In the genomic region with DNA sequence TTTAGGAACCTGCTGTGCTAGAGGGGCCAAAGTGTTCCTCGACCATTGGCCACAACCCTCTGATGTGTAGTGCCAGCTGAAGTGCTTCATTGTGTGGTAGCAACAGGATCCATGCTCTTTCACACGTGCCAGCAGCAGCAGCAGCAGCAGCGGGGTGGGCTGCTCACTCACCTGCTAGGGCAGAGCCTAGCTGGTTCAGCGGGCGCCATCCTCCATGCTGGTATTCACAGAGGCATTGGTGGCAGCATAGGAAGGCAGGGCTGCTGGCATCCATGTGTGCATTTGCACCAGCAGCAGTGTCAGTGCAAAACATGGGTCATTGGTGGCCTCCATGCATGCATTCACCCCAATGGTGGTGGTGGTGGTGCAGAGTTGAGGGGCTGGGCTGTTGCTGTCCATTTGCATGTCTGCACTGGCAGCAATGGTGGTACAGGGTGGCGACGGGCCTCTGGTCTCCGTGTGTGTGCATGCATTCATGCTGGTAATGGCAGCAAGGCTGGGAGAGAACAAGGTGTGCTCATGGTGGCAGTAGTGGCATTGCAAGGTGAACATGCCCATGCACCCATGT, we compare ENCODE assay signal across 19 cellular contexts. TPM values are rescaled to one million over a fixed set of nuclear protein-coding genes. Genes with fewer than 3 reads are reported as not detected.
DNase-seq lines count a peak whose midpoint lies in the region; ATAC-seq, FAIRE-seq and TF ChIP-seq lines count a peak whose summit lies in the region.
"Had no signal": no experiment of that assay in that cellular context is flagged by ENCODE, and none has a peak within 500 bp of the region (broad histone marks: within the 10 kb centered on the region; RNA-seq: fewer than 3 reads in every experiment).

No MANE protein-coding gene starts in this region.

- H3K4me2 ChIP-seq in IMR-90 (ENCODE audit: low read depth, low read length) (no peak overlapping the region), neuronal stem cell (ENCODE audit: insufficient read depth, low read length, poor library complexity, severe bottlenecking) (no peak overlapping the region)
- H3K4me2 ChIP-seq: A549 had no signal

- peaks cover 4% of the 10 kb centered on the region; the same call in 1 of the 2 replicates for H3K9me1 ChIP-seq in IMR-90 (ENCODE audit: insufficient read depth, low read length)

- no peak overlapping the region for H2BK5ac ChIP-seq in IMR-90 (ENCODE audit: low read depth, low read length, poor library complexity, severe bottlenecking)
- H2BK5ac ChIP-seq in neuronal stem cell (ENCODE audit: low read length) = no peak overlapping the region

- no peak overlapping the region for H4K91ac ChIP-seq in IMR-90 (ENCODE audit: insufficient read depth, low read depth, low read length)
- H4K91ac ChIP-seq in neuronal stem cell (ENCODE audit: low read depth, low read length, poor library complexity) = no peak overlapping the region

- no peak for TF ChIP-seq RAD21 in IMR-90 (IDR thresholded peaks at IDR 0.05; ENCODE audit: low read length)

- H2AK5ac ChIP-seq in IMR-90 (ENCODE audit: low read depth, low read length) = no peak overlapping the region
- H2AK5ac ChIP-seq in neuronal stem cell (ENCODE audit: low read depth, low read length) = no peak overlapping the region

- no peaks in the 10 kb centered on the region for H4K20me1 ChIP-seq in IMR-90 (ENCODE audit: insufficient read depth, low read length)

- H3K56ac ChIP-seq in IMR-90 (ENCODE audit: extremely low read depth, insufficient read depth, low read length) = no peak overlapping the region

- peak overlapping the region; percentile 24 for H2AFZ ChIP-seq in IMR-90 (replicated peaks; ENCODE audit: low read length, poor library complexity)
- H2AFZ ChIP-seq in neuronal stem cell (ENCODE audit: low read length) = no peak overlapping the region
- H2AFZ ChIP-seq: GM23248 had no signal

- no peaks in the 10 kb centered on the region for H3K79me1 ChIP-seq in IMR-90 (ENCODE audit: low read depth in 1 of 2, low read length in 2 of 2)
- H3K79me1 ChIP-seq in neuronal stem cell (ENCODE audit: low read depth, low read length) = no peaks in the 10 kb centered on the region

- H3K23ac ChIP-seq in IMR-90 (ENCODE audit: low read depth, low read length) = no peak overlapping the region
- peak overlapping the region; percentile 29 for H3K23ac ChIP-seq in neuronal stem cell (ENCODE audit: low read depth, low read length, poor library complexity)

- H4K5ac ChIP-seq in IMR-90 (ENCODE audit: low read depth, low read length) = no peak overlapping the region

- no peak overlapping the region for H4K8ac ChIP-seq in IMR-90 (ENCODE audit: low read depth in 2 of 2, low read length in 2 of 2)
- H4K8ac ChIP-seq in neuronal stem cell (ENCODE audit: low read depth, low read length) = peak overlapping the region; percentile 75

- WGBS in IMR-90 (ENCODE audit: extremely low coverage in 2 of 2, insufficient read length in 1 of 2), 2 experiments = 100% methylated on average over 1 of the region's 8 CpGs; no CpG with 5 or more reads in 1 of the 2 experiments
- WGBS in neuronal stem cell (ENCODE audit: extremely low coverage in 2 of 2, insufficient read length in 2 of 2, insufficient replicate concordance in 1 of 2), 2 donors = no CpG with 5 or more reads among the region's 8 CpGs
- WGBS in testis, 2 donors = 93% methylated on average over 4 to 8 of the region's 8 CpGs

- no peaks in the 10 kb centered on the region for H3K9me3 ChIP-seq in IMR-90 (ENCODE audit: control insufficient read depth, insufficient read depth, low read length)
- no peaks in the 10 kb centered on the region for H3K9me3 ChIP-seq in neuronal stem cell (replicated peaks in 1 of 2; ENCODE audit: control insufficient read depth in 2 of 2, insufficient read depth in 1 of 2, low read depth in 1 of 2, low read length in 2 of 2)
- no peaks in the 10 kb centered on the region for H3K9me3 ChIP-seq in testis
- H3K9me3 ChIP-seq: A549, BE2C had no signal

- H3K18ac ChIP-seq in IMR-90 (ENCODE audit: low read depth, low read length) (no peak overlapping the region), neuronal stem cell (ENCODE audit: low read length) (peak overlapping the region; percentile 62)

- no TSS peak for BruUV-seq in IMR-90 (replicated peaks; lab: Mats Ljungman, UMichigan)

- no peak for TF ChIP-seq CTCF in IMR-90 (conservative IDR thresholded peaks at IDR 0.05; ENCODE audit: low read depth, low read length)
- TF ChIP-seq CTCF in testis (IDR thresholded peaks at IDR 0.05) = no peak

- in situ Hi-C loops in IMR-90 (cut with MboI; ENCODE audit: low sequenced_read_pairs) = no loop called here

- H3K9ac ChIP-seq in IMR-90 (ENCODE audit: low read depth, low read length) (no peak overlapping the region), neuronal stem cell (ENCODE audit: low read depth, low read length, poor library complexity) (no peak overlapping the region)
- H3K9ac ChIP-seq: GM23248 had no signal

- H2BK12ac ChIP-seq in neuronal stem cell (ENCODE audit: low read length) = peak overlapping the region; percentile 92

- H3K4me3 ChIP-seq in IMR-90 (ENCODE audit: insufficient read depth, low read depth, low read length) (no peak overlapping the region), neuronal stem cell (ENCODE audit: low read length in 2 of 2) (peak overlapping the region in 1 of 2 donors; percentile 24), testis (no peak overlapping the region)
- H3K4me3 ChIP-seq: A549, GM23248 had no signal

- H2BK15ac ChIP-seq in IMR-90 (ENCODE audit: low read depth, low read length) = no peak overlapping the region
- no peak overlapping the region for H2BK15ac ChIP-seq in neuronal stem cell (ENCODE audit: low read length)

- peak; percentile 26 for FAIRE-seq in HTR-8/SVneo (lab: Jason Lieb, UNC)
- FAIRE-seq in urothelium cell line (lab: Jason Lieb, UNC) = peak; percentile 77
- FAIRE-seq: A549, D721Med, G401.6, GM12891, H54 had no signal

- no peak for DNase-seq in HTR-8/SVneo (ENCODE audit: insufficient read length, low spot score)
- no peak for DNase-seq in IMR-90
- DNase-seq in neuronal stem cell (ENCODE audit: low spot score) = no peak
- DNase-seq in urothelium cell line (ENCODE audit: low spot score) = no peak
- no peak for DNase-seq in NCI-H1436 (lab: John Stamatoyannopoulos, UW)
- no peak for DNase-seq in testis
- DNase-seq: BE2C, DMS153, DMS79 treated with DMSO at 0.1 percent for 48 hours, EL, GM23248 had no signal

- H3K4me1 ChIP-seq in IMR-90 (ENCODE audit: control insufficient read depth, insufficient read depth, low read length) (peaks cover 2% of the 10 kb centered on the region), neuronal stem cell (ENCODE audit: control insufficient read depth in 2 of 2, insufficient read depth in 1 of 2, low read depth in 1 of 2, low read length in 2 of 2) (no peaks in the 10 kb centered on the region), testis (no peaks in the 10 kb centered on the region)
- H3K4me1 ChIP-seq: A549, BE2C had no signal

- CTCF ChIA-PET in IMR-90 (lab: Yijun Ruan, JAX) = no interaction called here

- TF ChIP-seq POLR2A in IMR-90 (IDR thresholded peaks at IDR 0.05; ENCODE audit: low read depth, low read length) (no peak), testis (IDR thresholded peaks at IDR 0.05) (no peak)

- H3K27me3 ChIP-seq in IMR-90 (ENCODE audit: control insufficient read depth, insufficient read depth, low read length) (no peaks in the 10 kb centered on the region), neuronal stem cell (ENCODE audit: control insufficient read depth in 3 of 3, insufficient read depth in 3 of 3, low read depth in 1 of 3, low read length in 3 of 3) (no peaks in the 10 kb centered on the region), testis (no peaks in the 10 kb centered on the region)
- H3K27me3 ChIP-seq: BE2C had no signal

- dilution Hi-C loops in IMR-90 (cut with HindIII; ENCODE audit: low sequenced_read_pairs, unreplicated experiment) = no loop called here

- H2AK9ac ChIP-seq in IMR-90 (replicated peaks; ENCODE audit: low read depth, low read length, poor library complexity) = no peak overlapping the region

- H3K14ac ChIP-seq in IMR-90 (replicated peaks; ENCODE audit: low read depth, low read length) (no peak overlapping the region), neuronal stem cell (ENCODE audit: low read length) (peak overlapping the region; percentile 61)

- no peak overlapping the region for H3K27ac ChIP-seq in IMR-90 (ENCODE audit: insufficient read depth, low read length)
- no peak overlapping the region for H3K27ac ChIP-seq in neuronal stem cell (replicated peaks; ENCODE audit: low read length)
- no peak overlapping the region for H3K27ac ChIP-seq in testis
- H3K27ac ChIP-seq: A549, C4-2B, GM23248 had no signal

- no peak overlapping the region for H2BK20ac ChIP-seq in IMR-90 (ENCODE audit: low read depth, low read length)

- no peaks in the 10 kb centered on the region for H3K36me3 ChIP-seq in IMR-90 (ENCODE audit: control insufficient read depth, insufficient read depth, low read length)
- H3K36me3 ChIP-seq in neuronal stem cell (replicated peaks in 1 of 2; ENCODE audit: control insufficient read depth in 2 of 2, insufficient read depth in 2 of 2, low read length in 2 of 2) = no peaks in the 10 kb centered on the region
- H3K36me3 ChIP-seq in testis (ENCODE audit: low read depth, missing control alignments) = no peaks in the 10 kb centered on the region
- H3K36me3 ChIP-seq: BE2C had no signal

- ATAC-seq in IMR-90 (ENCODE audit: low read depth) = no peak
- ATAC-seq: A549 had no signal

- H2BK120ac ChIP-seq in IMR-90 (ENCODE audit: low read depth, low read length) (no peak overlapping the region), neuronal stem cell (ENCODE audit: low read depth, low read length) (peak overlapping the region; percentile 30)

- POLR2A ChIA-PET in IMR-90 (lab: Charles Lee; ENCODE audit: unreplicated experiment) = no interaction called here

- no peak overlapping the region for H3K4ac ChIP-seq in IMR-90 (ENCODE audit: low read depth, low read length)
- no peak overlapping the region for H3K4ac ChIP-seq in neuronal stem cell (ENCODE audit: low read length)

- intact Hi-C loops in IMR-90 (cut with micrococcal nuclease) = no loop called here
- intact Hi-C loops in testis (cut with DNase I; ENCODE audit: low total_unique reads) = no loop called here

TF ChIP-seq in IMR-90, 13 proteins besides CTCF, POLR2A, EP300 and RAD21 (continues in another document):
- TF ChIP-seq USF2 (IDR thresholded peaks at IDR 0.05; ENCODE audit: low read depth, low read length) (no peak), FOS (IDR thresholded peaks at IDR 0.05; ENCODE audit: low read depth, low read length) (no peak)

RNA-seq across cellular contexts. Expression of gene TINAG, which starts 13.2 kb away (rescaled TPM):
- total RNA-seq in IMR-90 (2012; rRNA removed) = not detected in 2 replicates
- not detected in 2 replicates for polyA plus RNA-seq in IMR-90 (2012; rRNA removed)
- polyA plus RNA-seq in IMR-90 (2012; cell fraction: cytosol; rRNA removed) = not detected in 2 replicates
- polyA plus RNA-seq in IMR-90 (2012; cell fraction: nucleus; rRNA removed; ENCODE audit: low replicate concordance) = not detected in 2 replicates
- polyA plus RNA-seq in neuronal stem cell (2013, experiment 1 of 2) = not detected
- not detected for polyA plus RNA-seq in neuronal stem cell (2013, experiment 2 of 2)
- total RNA-seq in testis = not detected
- polyA plus RNA-seq in testis (ENCODE audit: insufficient read depth, low read depth, low replicate concordance) = not detected
- total RNA-seq: CD4-positive, alpha-beta memory T cell; GM23248 had no signal
- polyA plus RNA-seq: AG04450; CD4-positive, alpha-beta memory T cell; GM23248 had no signal
